In genomic region chr13:51549050-51549449, GRCh38 we compare ENCODE assay signal across 9 cellular contexts.
DNase-seq lines count a peak whose midpoint lies in the region; ATAC-seq and TF ChIP-seq lines count a peak whose summit lies in the region.
"Had no signal": no experiment of that assay in that cellular context is flagged by ENCODE, and none has a peak within 500 bp of the region (broad histone marks: within the 10 kb centered on the region; RNA-seq: fewer than 3 reads in every experiment).

No MANE protein-coding gene starts in this region.

- no peak overlapping the region for H3K4me3 ChIP-seq in HL-60 (replicated peaks; ENCODE audit: insufficient read depth, low read length)
- no peak overlapping the region for H3K4me3 ChIP-seq in epithelial cell of esophagus (ENCODE audit: low read length)

- no peak for TF ChIP-seq CTCF in HL-60 (IDR thresholded peaks at IDR 0.05; ENCODE audit: insufficient read depth, low read length)
- no peak for TF ChIP-seq CTCF in epithelial cell of esophagus (IDR thresholded peaks at IDR 0.05; ENCODE audit: insufficient read depth, low read depth, low read length, missing control alignments)

- no peaks in the 10 kb centered on the region for H3K27me3 ChIP-seq in HL-60 (ENCODE audit: insufficient read depth, poor library complexity, severe bottlenecking)

- ATAC-seq in GM21381 (IDR thresholded peaks at IDR 0.05; ENCODE audit: unreplicated experiment): peak; percentile 60

- DNase-seq in DMS53 (lab: John Stamatoyannopoulos, UW): peak; percentile 64
- peak; percentile 85 to 87 for DNase-seq in HL-60 (ENCODE audit: low read depth in 1 of 2, low spot score in 1 of 2)
- peak; percentile 59 for DNase-seq in epithelial cell of esophagus (ENCODE audit: low read depth)
- no peak for DNase-seq in NCI-H524 treated with DMSO at 0.1 percent for 48 hours (lab: John Stamatoyannopoulos, UW)
- DNase-seq in NCI-H2227 (lab: John Stamatoyannopoulos, UW; ENCODE audit: unreplicated experiment): no peak
- no peak for DNase-seq in NCI-H226
- DNase-seq in SHP77 treated with DMSO at 0.1 percent for 48 hours (lab: John Stamatoyannopoulos, UW): no peak
- DNase-seq: dermis blood vessel endothelial cell had no signal

- H3K27ac ChIP-seq in HL-60 (replicated peaks): no peak overlapping the region; the same call in 1 of the 2 replicates

Comparison
In these comparisons a context has a peak if more than half of its experiments do, and no peak if none do; other contexts are left out.
1. DNase-seq: peak in DMS53 (single experiment), HL-60 (2 of 2) and epithelial cell of esophagus (single experiment); none in NCI-H524 treated with DMSO at 0.1 percent for 48 hours (single experiment), NCI-H2227 (single experiment), NCI-H226 (single experiment) and SHP77 treated with DMSO at 0.1 percent for 48 hours (single experiment).